7 cellular contexts compared by ENCODE assay signal in genomic region chr17:11739848-11740247, GRCh38.
"Had no signal": no experiment of that assay in that cellular context is flagged by ENCODE, and none has a peak within 500 bp of the region (broad histone marks: within the 10 kb centered on the region; RNA-seq: fewer than 3 reads in every experiment).

No MANE protein-coding gene starts in this region.

- H3K4me3 ChIP-seq: K562 had no signal

- H3K36me3 Mint-ChIP-seq: IgD-negative memory B cell had no signal

- DNase-seq: IMR-90, KBM-7 had no signal

- H3K27ac ChIP-seq: HL-60 had no signal

- H3K27me3 Mint-ChIP-seq: IgD-negative memory B cell had no signal

- FAIRE-seq: HepG2, HTR-8/SVneo, K562 had no signal

- ATAC-seq: HepG2, K562 had no signal

- H3K4me1 Mint-ChIP-seq: IgD-negative memory B cell had no signal

- H3K27ac Mint-ChIP-seq: IgD-negative memory B cell had no signal

- H3K4me3 Mint-ChIP-seq: IgD-negative memory B cell had no signal
